ENCODE assay signal across 2 cellular contexts in the genomic region with DNA sequence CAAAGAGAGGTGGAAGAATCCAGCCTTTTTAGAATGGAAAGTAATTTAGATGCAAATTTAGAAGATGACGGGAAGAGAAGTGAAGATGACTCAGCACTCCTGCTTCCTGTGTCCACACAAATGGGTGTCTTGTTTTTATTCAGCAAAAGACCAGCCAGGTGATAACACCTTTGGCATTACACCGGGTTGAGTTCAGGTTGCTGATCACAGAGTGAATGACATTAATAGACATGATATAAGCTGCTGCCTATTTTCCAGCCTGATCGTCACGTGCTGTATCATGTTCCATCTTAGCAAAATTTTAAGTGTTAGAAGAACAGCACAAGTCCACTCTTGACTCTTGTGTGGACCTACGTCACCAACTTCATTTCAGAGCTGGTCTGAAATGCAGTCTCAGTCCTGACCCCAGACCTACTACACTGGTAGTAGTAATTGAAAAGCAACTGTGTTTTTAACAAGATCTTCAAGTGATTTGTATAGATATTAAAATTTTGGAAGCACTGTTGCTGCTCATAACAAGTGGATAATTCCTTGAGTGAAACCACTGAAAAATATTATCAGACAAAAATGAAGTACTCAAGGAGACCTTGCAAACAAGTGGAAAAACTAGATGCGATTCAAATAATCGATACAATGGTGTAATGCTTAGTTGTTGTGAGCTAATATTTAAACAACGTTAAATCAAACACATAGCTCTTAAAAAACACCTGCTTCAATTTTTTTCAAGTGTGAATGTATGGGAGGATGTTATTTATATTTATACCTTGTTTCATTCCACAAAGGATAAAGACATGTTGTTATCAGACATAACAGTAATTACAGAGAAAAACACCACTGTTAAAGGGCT.
TF ChIP-seq lines count a peak whose summit lies in the region.

No MANE protein-coding gene starts in this region.

TF ChIP-seq in GM23338, 12 proteins besides CTCF, POLR2A, EP300 and RAD21 (continued from another document):
- TF ChIP-seq NANOG (IDR thresholded peaks at IDR 0.05; ENCODE audit: borderline replicate concordance), result 0 out of 2 replicates have a peak, but pooled peaks have one; percentile 32
TF ChIP-seq in GM23338: peak in this region for 1.

TF ChIP-seq in H1, 55 proteins besides CTCF, POLR2A, EP300 and RAD21 (continued from another document):
- TF ChIP-seq, protein P1, sequence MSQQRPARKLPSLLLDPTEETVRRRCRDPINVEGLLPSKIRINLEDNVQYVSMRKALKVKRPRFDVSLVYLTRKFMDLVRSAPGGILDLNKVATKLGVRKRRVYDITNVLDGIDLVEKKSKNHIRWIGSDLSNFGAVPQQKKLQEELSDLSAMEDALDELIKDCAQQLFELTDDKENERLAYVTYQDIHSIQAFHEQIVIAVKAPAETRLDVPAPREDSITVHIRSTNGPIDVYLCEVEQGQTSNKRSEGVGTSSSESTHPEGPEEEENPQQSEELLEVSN (IDR thresholded peaks at IDR 0.05), result no peak
- TF ChIP-seq BCL11A (IDR thresholded peaks at IDR 0.05; ENCODE audit: low read depth in 2 of 2, low read length in 2 of 2) (no peak), TAF1 (IDR thresholded peaks at IDR 0.05; ENCODE audit: low read depth, low read length) (no peak), BACH1 (IDR thresholded peaks at IDR 0.05; ENCODE audit: low read length) (peak; percentile 94), JUND (IDR thresholded peaks at IDR 0.05; ENCODE audit: low read length) (peak; percentile 57; the same call in 1 of the 2 replicates), MAFK (IDR thresholded peaks at IDR 0.05; ENCODE audit: low read depth, low read length) (peak; percentile 84)
